Comparison of ENCODE assay signal across 1 cellular context in genomic region chr17:50397111-50397918, GRCh38.
TF ChIP-seq lines count a peak whose summit lies in the region.

Gene LRRC59 (minus strand): TSS chr17:50397523. CDS start chr17:50397317, 206 bp downstream.

TF ChIP-seq in A549, 52 proteins besides CTCF, POLR2A, EP300 and RAD21 (continued from another document):
- TF ChIP-seq, protein P1, sequence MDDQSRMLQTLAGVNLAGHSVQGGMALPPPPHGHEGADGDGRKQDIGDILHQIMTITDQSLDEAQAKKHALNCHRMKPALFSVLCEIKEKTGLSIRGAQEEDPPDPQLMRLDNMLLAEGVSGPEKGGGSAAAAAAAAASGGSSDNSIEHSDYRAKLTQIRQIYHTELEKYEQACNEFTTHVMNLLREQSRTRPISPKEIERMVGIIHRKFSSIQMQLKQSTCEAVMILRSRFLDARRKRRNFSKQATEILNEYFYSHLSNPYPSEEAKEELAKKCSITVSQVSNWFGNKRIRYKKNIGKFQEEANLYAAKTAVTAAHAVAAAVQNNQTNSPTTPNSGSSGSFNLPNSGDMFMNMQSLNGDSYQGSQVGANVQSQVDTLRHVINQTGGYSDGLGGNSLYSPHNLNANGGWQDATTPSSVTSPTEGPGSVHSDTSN (IDR thresholded peaks at IDR 0.05) = peak; percentile 42; the same call in 1 of the 2 replicates
- TF ChIP-seq BCL3 (IDR thresholded peaks at IDR 0.05) (peak; percentile 82), REST (IDR thresholded peaks at IDR 0.05) (0 out of 2 replicates have a peak, but pooled peaks have one; percentile 22), ESRRA (IDR thresholded peaks at IDR 0.05; ENCODE audit: borderline replicate concordance, low read length) (no peak), RCOR1 (IDR thresholded peaks at IDR 0.05; ENCODE audit: low read depth, low read length) (no peak), SMC3 (IDR thresholded peaks at IDR 0.05) (peak; percentile 33; the same call in 1 of the 3 replicates), SREBF2 (IDR thresholded peaks at IDR 0.05) (no peak), ZSCAN20 (CRISPR knock-in tag; IDR thresholded peaks at IDR 0.05) (no peak), KDM5A (IDR thresholded peaks at IDR 0.05) (no peak), BHLHE40 (IDR thresholded peaks at IDR 0.05; ENCODE audit: low read depth, low read length) (no peak), NFE2L2 (conservative IDR thresholded peaks at IDR 0.05; ENCODE audit: low read length) (no peak), HDAC2 (IDR thresholded peaks at IDR 0.05) (no peak), CHD2 (IDR thresholded peaks at IDR 0.05; ENCODE audit: low read length, partially characterized antibody) (no peak), ZFP36 (IDR thresholded peaks at IDR 0.05; ENCODE audit: borderline replicate concordance, partially characterized antibody) (no peak), HEYL (CRISPR knock-in tag; IDR thresholded peaks at IDR 0.05) (no peak), MAZ (IDR thresholded peaks at IDR 0.05; ENCODE audit: borderline replicate concordance, low read depth, low read length) (peak; percentile 84; the same call in 1 of the 2 replicates), EHMT2 (IDR thresholded peaks at IDR 0.05; ENCODE audit: low read depth) (no peak), MAFK (IDR thresholded peaks at IDR 0.05; ENCODE audit: partially characterized antibody) (no peak), HOXA7 (CRISPR knock-in tag; IDR thresholded peaks at IDR 0.05) (no peak), FOXS1 (CRISPR knock-in tag; IDR thresholded peaks at IDR 0.05) (no peak), ATOH8 (CRISPR knock-in tag; IDR thresholded peaks at IDR 0.05; ENCODE audit: low read depth) (0 out of 2 replicates have a peak, but pooled peaks have one; percentile 29)
- TF ChIP-seq, protein P2, sequence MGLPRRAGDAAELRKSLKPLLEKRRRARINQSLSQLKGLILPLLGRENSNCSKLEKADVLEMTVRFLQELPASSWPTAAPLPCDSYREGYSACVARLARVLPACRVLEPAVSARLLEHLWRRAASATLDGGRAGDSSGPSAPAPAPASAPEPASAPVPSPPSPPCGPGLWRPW (IDR thresholded peaks at IDR 0.05) = no peak
- TF ChIP-seq, protein P3, sequence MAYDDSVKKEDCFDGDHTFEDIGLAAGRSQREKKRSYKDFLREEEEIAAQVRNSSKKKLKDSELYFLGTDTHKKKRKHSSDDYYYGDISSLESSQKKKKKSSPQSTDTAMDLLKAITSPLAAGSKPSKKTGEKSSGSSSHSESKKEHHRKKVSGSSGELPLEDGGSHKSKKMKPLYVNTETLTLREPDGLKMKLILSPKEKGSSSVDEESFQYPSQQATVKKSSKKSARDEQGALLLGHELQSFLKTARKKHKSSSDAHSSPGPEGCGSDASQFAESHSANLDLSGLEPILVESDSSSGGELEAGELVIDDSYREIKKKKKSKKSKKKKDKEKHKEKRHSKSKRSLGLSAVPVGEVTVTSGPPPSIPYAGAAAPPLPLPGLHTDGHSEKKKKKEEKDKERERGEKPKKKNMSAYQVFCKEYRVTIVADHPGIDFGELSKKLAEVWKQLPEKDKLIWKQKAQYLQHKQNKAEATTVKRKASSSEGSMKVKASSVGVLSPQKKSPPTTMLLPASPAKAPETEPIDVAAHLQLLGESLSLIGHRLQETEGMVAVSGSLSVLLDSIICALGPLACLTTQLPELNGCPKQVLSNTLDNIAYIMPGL (CRISPR knock-in tag; IDR thresholded peaks at IDR 0.05; ENCODE audit: borderline replicate concordance) = peak; percentile 65; the same call in 1 of the 2 replicates
